ENCODE assay signal across 10 cellular contexts in genomic region chr1:157021688-157022087, GRCh38.
"Had no signal": no experiment of that assay in that cellular context is flagged by ENCODE, and none has a peak within 500 bp of the region (broad histone marks: within the 10 kb centered on the region; RNA-seq: fewer than 3 reads in every experiment).

No MANE protein-coding gene starts in this region.

- ATAC-seq: HepG2 had no signal

- H3K27ac Mint-ChIP-seq: IgD-negative memory B cell had no signal

- H3K27ac ChIP-seq: HL-60, KMS-11 had no signal

- H3K9ac ChIP-seq: KMS-11 had no signal

- H3K36me3 Mint-ChIP-seq: IgD-negative memory B cell had no signal

- FAIRE-seq: HepG2, HTR-8/SVneo had no signal

- H3K4me1 Mint-ChIP-seq: IgD-negative memory B cell had no signal

- H3K4me3 Mint-ChIP-seq: IgD-negative memory B cell had no signal

- DNase-seq: IMR-90, Karpas-422, Kasumi-1, KBM-7, KG1 had no signal

- H3K4me2 ChIP-seq: KMS-11 had no signal
